ENCODE assay signal across 13 cellular contexts in genomic region chr11:111945198-111945597, GRCh38. TPM values are rescaled to one million over a fixed set of nuclear protein-coding genes. Genes with fewer than 3 reads are reported as not detected.
DNase-seq lines count a peak whose midpoint lies in the region; ATAC-seq, FAIRE-seq and TF ChIP-seq lines count a peak whose summit lies in the region.
"Had no signal": no experiment of that assay in that cellular context is flagged by ENCODE, and none has a peak within 500 bp of the region (broad histone marks: within the 10 kb centered on the region; RNA-seq: fewer than 3 reads in every experiment).

No MANE protein-coding gene starts in this region.

- H3K36me3 ChIP-seq in astrocyte (ENCODE audit: insufficient read depth, low read length) (no peaks in the 10 kb centered on the region), mesodermal cell (ENCODE audit: control insufficient read depth, insufficient read depth, low read length) (peaks cover 10% of the 10 kb centered on the region), neural progenitor cell (no peaks in the 10 kb centered on the region)

- H3K36me3 Mint-ChIP-seq in natural killer cell treated with Interleukin-12 subunit alpha and Interleukin-12 subunit beta and Interleukin-15 and Interleukin-18, amount 100 ng/mL, for 72 hours: no peaks in the 10 kb centered on the region
- H3K36me3 Mint-ChIP-seq in natural killer cell (no peaks in the 10 kb centered on the region), astrocyte (ENCODE audit: low read depth, unreplicated experiment) (no peaks in the 10 kb centered on the region), neural progenitor cell (peaks cover 12% of the 10 kb centered on the region)

- H3K4me1 ChIP-seq in astrocyte (ENCODE audit: insufficient read depth, low read length): peaks cover 23% of the 10 kb centered on the region
- peaks cover 20% of the 10 kb centered on the region for H3K4me1 ChIP-seq in mesodermal cell (ENCODE audit: control insufficient read depth, insufficient read depth, low read length, poor library complexity, severe bottlenecking)
- H3K4me1 ChIP-seq in neural progenitor cell: peaks cover 9% of the 10 kb centered on the region

- no peaks in the 10 kb centered on the region for H4K20me1 ChIP-seq in astrocyte (ENCODE audit: insufficient read depth, low read length)
- no peaks in the 10 kb centered on the region for H4K20me1 ChIP-seq in neural progenitor cell (ENCODE audit: low read depth)

- H3K4me3 Mint-ChIP-seq in natural killer cell treated with Interleukin-12 subunit alpha and Interleukin-12 subunit beta and Interleukin-15 and Interleukin-18, amount 100 ng/mL, for 72 hours: no peak overlapping the region
- H3K4me3 Mint-ChIP-seq in natural killer cell: no peak overlapping the region
- peak overlapping the region; percentile 11 for H3K4me3 Mint-ChIP-seq in astrocyte (ENCODE audit: unreplicated experiment)
- H3K4me3 Mint-ChIP-seq in neural progenitor cell: no peak overlapping the region
- H3K4me3 Mint-ChIP-seq: activated CD4-positive, alpha-beta T cell treated with anti-CD3 and anti-CD28 coated beads, Interleukin-2, amount 10 ng/mL, durations not matched to agents 7 days and 5 days had no signal

- peaks cover 17 to 20% of the 10 kb centered on the region in 2 donors for H3K4me1 Mint-ChIP-seq in natural killer cell treated with Interleukin-12 subunit alpha and Interleukin-12 subunit beta and Interleukin-15 and Interleukin-18, amount 100 ng/mL, for 72 hours (ENCODE audit: low read depth in 2 of 2)
- H3K4me1 Mint-ChIP-seq in natural killer cell: peaks cover 11 to 22% of the 10 kb centered on the region in 2 donors
- peaks cover 22% of the 10 kb centered on the region for H3K4me1 Mint-ChIP-seq in astrocyte (ENCODE audit: low read depth, unreplicated experiment)
- H3K4me1 Mint-ChIP-seq in neural progenitor cell: peaks cover 4% of the 10 kb centered on the region

- H3K27ac Mint-ChIP-seq in natural killer cell treated with Interleukin-12 subunit alpha and Interleukin-12 subunit beta and Interleukin-15 and Interleukin-18, amount 100 ng/mL, for 72 hours: peak overlapping the region; percentile 19 to 73
- H3K27ac Mint-ChIP-seq in natural killer cell (no peak overlapping the region), astrocyte (ENCODE audit: unreplicated experiment) (peak overlapping the region; percentile 99), neural progenitor cell (no peak overlapping the region)

- intact Hi-C loops in natural killer cell (cut with micrococcal nuclease): no loop called here

- H3K79me2 ChIP-seq in astrocyte (ENCODE audit: insufficient read depth, low read length) (peaks cover 18% of the 10 kb centered on the region), neural progenitor cell (ENCODE audit: low read depth) (no peaks in the 10 kb centered on the region)

- no CpG with 5 or more reads among the region's 1 CpG for WGBS in mesodermal cell (ENCODE audit: insufficient coverage in 2 of 2), 2 experiments

- peak overlapping the region; percentile 2 for H3K4me3 ChIP-seq in astrocyte (ENCODE audit: insufficient read depth, low read depth, low read length)
- no peak overlapping the region for H3K4me3 ChIP-seq in mesodermal cell (ENCODE audit: extremely low read depth, insufficient read depth, low read length, poor library complexity, severe bottlenecking)
- H3K4me3 ChIP-seq in neural progenitor cell: no peak overlapping the region

- H3K9me3 ChIP-seq in astrocyte (ENCODE audit: insufficient read depth, low read depth, low read length) (no peaks in the 10 kb centered on the region), mesodermal cell (ENCODE audit: control insufficient read depth, low read length) (no peaks in the 10 kb centered on the region), neural progenitor cell (ENCODE audit: low read depth) (no peaks in the 10 kb centered on the region)

- TF ChIP-seq CTCF in natural killer cell (IDR thresholded peaks at IDR 0.05): no peak
- no peak for TF ChIP-seq CTCF in astrocyte (IDR thresholded peaks at IDR 0.05; ENCODE audit: insufficient read depth, low read depth, low read length)
- no peak for TF ChIP-seq CTCF in neural progenitor cell (IDR thresholded peaks at IDR 0.05)

- H3K9ac ChIP-seq in astrocyte (ENCODE audit: low read length) (peak overlapping the region; percentile 67), neural progenitor cell (no peak overlapping the region)

- FAIRE-seq in astrocyte (lab: Jason Lieb, UNC): no peak
- FAIRE-seq: GM18507 had no signal

- H3K9me3 Mint-ChIP-seq in natural killer cell treated with Interleukin-12 subunit alpha and Interleukin-12 subunit beta and Interleukin-15 and Interleukin-18, amount 100 ng/mL, for 72 hours: peaks cover 3% of the 10 kb centered on the region
- H3K9me3 Mint-ChIP-seq in natural killer cell: no peaks in the 10 kb centered on the region
- H3K9me3 Mint-ChIP-seq in astrocyte (ENCODE audit: unreplicated experiment): no peaks in the 10 kb centered on the region
- no peaks in the 10 kb centered on the region for H3K9me3 Mint-ChIP-seq in neural progenitor cell
- H3K9me3 Mint-ChIP-seq: activated CD4-positive, alpha-beta T cell treated with anti-CD3 and anti-CD28 coated beads, Interleukin-2, amount 10 ng/mL, durations not matched to agents 7 days and 5 days had no signal

- H3K4me2 ChIP-seq in astrocyte (ENCODE audit: low read length) (peak overlapping the region; percentile 60), neural progenitor cell (no peak overlapping the region)

- H3K27me3 ChIP-seq in astrocyte (ENCODE audit: insufficient read depth, low read length) (no peaks in the 10 kb centered on the region), neural progenitor cell (no peaks in the 10 kb centered on the region)

- H3F3A ChIP-seq in neural progenitor cell (ENCODE audit: low read depth): peaks cover 11% of the 10 kb centered on the region

- peaks cover 0 to 5% of the 10 kb centered on the region in 2 donors for H3K27me3 Mint-ChIP-seq in natural killer cell treated with Interleukin-12 subunit alpha and Interleukin-12 subunit beta and Interleukin-15 and Interleukin-18, amount 100 ng/mL, for 72 hours
- H3K27me3 Mint-ChIP-seq in natural killer cell (ENCODE audit: low read depth in 2 of 2): peaks cover 2 to 7% of the 10 kb centered on the region in 2 donors
- H3K27me3 Mint-ChIP-seq in astrocyte (ENCODE audit: low read depth, unreplicated experiment): no peaks in the 10 kb centered on the region
- peaks cover 4% of the 10 kb centered on the region for H3K27me3 Mint-ChIP-seq in neural progenitor cell (ENCODE audit: insufficient read depth, low read depth)
- H3K27me3 Mint-ChIP-seq: activated CD4-positive, alpha-beta T cell treated with anti-CD3 and anti-CD28 coated beads, Interleukin-2, amount 10 ng/mL, durations not matched to agents 7 days and 5 days had no signal

- ATAC-seq in natural killer cell treated with Interleukin-12 subunit alpha and Interleukin-12 subunit beta and Interleukin-15 and Interleukin-18, amount 100 ng/mL, for 72 hours: no peak
- ATAC-seq in natural killer cell: no peak
- ATAC-seq in GM18867 (IDR thresholded peaks at IDR 0.05; ENCODE audit: unreplicated experiment): no peak

- H2AFZ ChIP-seq in astrocyte (ENCODE audit: low read depth, low read length) (peak overlapping the region; percentile 9), neural progenitor cell (replicated peaks) (no peak overlapping the region)

- H3K27ac ChIP-seq in astrocyte (ENCODE audit: low read depth, low read length): peak overlapping the region; percentile 86
- peak overlapping the region; percentile 31 for H3K27ac ChIP-seq in mesodermal cell (ENCODE audit: low read depth, low read length, severe bottlenecking)
- no peak overlapping the region for H3K27ac ChIP-seq in neural progenitor cell
- H3K27ac ChIP-seq: C4-2B had no signal

- DNase-seq in natural killer cell treated with Interleukin-12 subunit alpha and Interleukin-12 subunit beta and Interleukin-15 and Interleukin-18, amount 100 ng/mL, for 72 hours (ENCODE audit: low spot score): no peak
- DNase-seq in natural killer cell (no peak), astrocyte (ENCODE audit: low read depth) (no peak), neural progenitor cell (ENCODE audit: low spot score) (no peak), COR-L47 (lab: John Stamatoyannopoulos, UW) (no peak), SIG-M5 treated with dmso at 0.1 percent for 504 hours (lab: John Stamatoyannopoulos, UW; ENCODE audit: unreplicated experiment) (no peak)
- DNase-seq: activated CD4-positive, alpha-beta T cell treated with anti-CD3 and anti-CD28 coated beads, Interleukin-2, amount 10 ng/mL, durations not matched to agents 7 days and 5 days; NCI-H2029 treated with DMSO at 0.1 percent for 48 hours; stimulated activated CD4-positive, alpha-beta T cell treated with anti-CD3 and anti-CD28 coated beads, Interleukin-12 subunit alpha, Interleukin-12 subunit beta, amount 100 ng/mL, for 4 hours had no signal

RNA-seq across cellular contexts. Expression of gene DIXDC1, which starts 8.1 kb away (rescaled TPM):
- 1 to 10 TPM in 1 of 2 donors, under 1 TPM in 1; 0.45 to 7.3 TPM for total RNA-seq in natural killer cell treated with Interleukin-12 subunit alpha and Interleukin-12 subunit beta and Interleukin-15 and Interleukin-18, amount 100 ng/mL, for 72 hours
- total RNA-seq in natural killer cell: 1 to 10 TPM in 1 of 3 donors, under 1 TPM in 2; 0.26 to 1.0 (median 0.57) TPM
- 16.5 and 17.3 TPM in 2 replicates for total RNA-seq in astrocyte
- polyA plus RNA-seq in mesodermal cell (2013, experiment 1 of 2): 17.2 TPM
- polyA plus RNA-seq in mesodermal cell (2013, experiment 2 of 2): 15.0 TPM
- 23.6 and 25.2 TPM in 2 replicates for total RNA-seq in neural progenitor cell (ENCODE audit: low replicate concordance)

RNA-seq across cellular contexts. Expression of gene C11orf52, which starts 26.5 kb away (rescaled TPM):
- not detected for total RNA-seq in natural killer cell treated with Interleukin-12 subunit alpha and Interleukin-12 subunit beta and Interleukin-15 and Interleukin-18, amount 100 ng/mL, for 72 hours
- total RNA-seq in natural killer cell (not detected), astrocyte (0.50 and 0.60 TPM in 2 replicates), neural progenitor cell (ENCODE audit: low replicate concordance) (0.65 TPM in 1 of 2 replicates, not detected in the other)
- polyA plus RNA-seq in mesodermal cell (2013, experiment 1 of 2): 0.96 TPM
- polyA plus RNA-seq in mesodermal cell (2013, experiment 2 of 2): 0.81 TPM

RNA-seq across cellular contexts. Expression of gene HSPB2, which starts 32.7 kb away (rescaled TPM):
- not detected for total RNA-seq in natural killer cell treated with Interleukin-12 subunit alpha and Interleukin-12 subunit beta and Interleukin-15 and Interleukin-18, amount 100 ng/mL, for 72 hours
- total RNA-seq in natural killer cell (not detected), astrocyte (not detected in 2 replicates), neural progenitor cell (ENCODE audit: low replicate concordance) (not detected in 2 replicates)
- polyA plus RNA-seq in mesodermal cell (2013, experiment 1 of 2): 2.0 TPM
- polyA plus RNA-seq in mesodermal cell (2013, experiment 2 of 2): 1.7 TPM
- total RNA-seq: activated CD4-positive, alpha-beta T cell treated with anti-CD3 and anti-CD28 coated beads, Interleukin-2, amount 10 ng/mL, durations not matched to agents 7 days and 5 days had no signal

RNA-seq across cellular contexts. Expression of gene CRYAB, which starts 33.6 kb away (rescaled TPM):
- not detected for total RNA-seq in natural killer cell treated with Interleukin-12 subunit alpha and Interleukin-12 subunit beta and Interleukin-15 and Interleukin-18, amount 100 ng/mL, for 72 hours
- total RNA-seq in natural killer cell (not detected), astrocyte (4.1 and 5.7 TPM in 2 replicates), neural progenitor cell (ENCODE audit: low replicate concordance) (0.45 TPM in 1 of 2 replicates, not detected in the other)
- polyA plus RNA-seq in mesodermal cell (2013, experiment 1 of 2): 41.3 TPM
- polyA plus RNA-seq in mesodermal cell (2013, experiment 2 of 2): 29.9 TPM
- total RNA-seq: activated CD4-positive, alpha-beta T cell treated with anti-CD3 and anti-CD28 coated beads, Interleukin-2, amount 10 ng/mL, durations not matched to agents 7 days and 5 days had no signal

Comparison
In these comparisons a context has a peak if more than half of its experiments do, and no peak if none do; other contexts are left out.
1. H3K27ac Mint-ChIP-seq: peak in natural killer cell treated with Interleukin-12 subunit alpha and Interleukin-12 subunit beta and Interleukin-15 and Interleukin-18, amount 100 ng/mL, for 72 hours (2 of 2) and astrocyte (single experiment); none in natural killer cell (0 of 2) and neural progenitor cell (single experiment).